In genomic region chr2:138536302-138536701, GRCh38 we compare ENCODE assay signal across 10 cellular contexts. TPM values are rescaled to one million over a fixed set of nuclear protein-coding genes. Genes with fewer than 3 reads are reported as not detected.
DNase-seq lines count a peak whose midpoint lies in the region; ATAC-seq, FAIRE-seq and TF ChIP-seq lines count a peak whose summit lies in the region.
"Had no signal": no experiment of that assay in that cellular context is flagged by ENCODE, and none has a peak within 500 bp of the region (broad histone marks: within the 10 kb centered on the region; RNA-seq: fewer than 3 reads in every experiment).

No MANE protein-coding gene starts in this region.

- H3K36me3 Mint-ChIP-seq in CD8-positive, alpha-beta T cell = peaks cover 51% of the 10 kb centered on the region

- no peaks in the 10 kb centered on the region for H4K20me1 ChIP-seq in HepG2 (ENCODE audit: insufficient read depth, low read length)
- no peaks in the 10 kb centered on the region for H4K20me1 ChIP-seq in hepatocyte (ENCODE audit: insufficient read depth, poor library complexity, severe bottlenecking)

- H3K4me2 ChIP-seq in HepG2 (ENCODE audit: low read depth, low read length) = no peak overlapping the region
- no peak overlapping the region for H3K4me2 ChIP-seq in hepatocyte

- H3K27me3 ChIP-seq in HepG2 (ENCODE audit: control insufficient read depth in 1 of 2, insufficient read depth in 2 of 2, low read length in 2 of 2) (no peaks in the 10 kb centered on the region), right lobe of liver (no peaks in the 10 kb centered on the region), hepatocyte (no peaks in the 10 kb centered on the region)
- no peaks in the 10 kb centered on the region for H3K27me3 ChIP-seq in CD8-positive, alpha-beta T cell (ENCODE audit: insufficient read depth, low read length)

- ATAC-seq in HepG2 = no peak
- ATAC-seq in right lobe of liver = no peak
- ATAC-seq in HG03045 (IDR thresholded peaks at IDR 0.05; ENCODE audit: unreplicated experiment) = peak; percentile 89
- no peak for ATAC-seq in CD8-positive, alpha-beta T cell

- no peak for TF ChIP-seq RAD21 in HepG2 (CRISPR knock-in tag; IDR thresholded peaks at IDR 0.05)

- H3K4me1 ChIP-seq in HepG2 (ENCODE audit: insufficient read depth, low read length) = peaks cover 6% of the 10 kb centered on the region; the same call in 1 of the 2 replicates
- H3K4me1 ChIP-seq in right lobe of liver = no peaks in the 10 kb centered on the region
- H3K4me1 ChIP-seq in CD8-positive, alpha-beta T cell (ENCODE audit: insufficient read depth, low read length) = no peaks in the 10 kb centered on the region
- peaks cover 4% of the 10 kb centered on the region for H3K4me1 ChIP-seq in hepatocyte (ENCODE audit: insufficient read depth)

- no peak for DNase-seq in HepG2 (ENCODE audit: low spot score)
- no peak for DNase-seq in right lobe of liver
- peak; percentile 51 for DNase-seq in astrocyte of the cerebellum (ENCODE audit: low read depth)
- DNase-seq in RKO (ENCODE audit: low spot score) = no peak
- no peak for DNase-seq in CD8-positive, alpha-beta T cell
- DNase-seq in hepatocyte (ENCODE audit: low spot score) = no peak
- no peak for DNase-seq in UCSD-AML1 (lab: John Stamatoyannopoulos, UW; ENCODE audit: unreplicated experiment)

- H3K4me3 Mint-ChIP-seq in CD8-positive, alpha-beta T cell = no peak overlapping the region
- H3K4me3 Mint-ChIP-seq: stimulated activated naive CD8-positive, alpha-beta T cell treated with anti-CD3 and anti-CD28 coated beads, Interleukin-15, Interleukin-2, amounts not matched to agents 100 ng/mL and 50 ng/mL, for 24 hours had no signal

- POLR2A ChIA-PET in HepG2 (lab: Yijun Ruan, JAX) = no interaction called here
- POLR2A ChIA-PET in CD8-positive, alpha-beta T cell (lab: Charles Lee) = no interaction called here

- in situ Hi-C loops in HepG2 (cut with HindIII; ENCODE audit: extremely low pct_ligation_motif_present, low pct_unique_long_range_greater_than_20kb) = no loop called here
- in situ Hi-C loops in astrocyte of the cerebellum (cut with HindIII; ENCODE audit: low sequenced_read_pairs) = no loop called here

- no peak overlapping the region for H3K27ac Mint-ChIP-seq in CD8-positive, alpha-beta T cell

- no peaks in the 10 kb centered on the region for H3K27me3 Mint-ChIP-seq in CD8-positive, alpha-beta T cell (ENCODE audit: low read depth)
- H3K27me3 Mint-ChIP-seq: stimulated activated naive CD8-positive, alpha-beta T cell treated with anti-CD3 and anti-CD28 coated beads, Interleukin-15, Interleukin-2, amounts not matched to agents 100 ng/mL and 50 ng/mL, for 24 hours had no signal

- H3K4me3 ChIP-seq in HepG2 (replicated peaks in 1 of 3; ENCODE audit: insufficient read depth in 1 of 3, low read depth in 2 of 3, low read length in 3 of 3) (no peak overlapping the region), right lobe of liver (no peak overlapping the region), astrocyte of the cerebellum (ENCODE audit: low read depth, low read length) (no peak overlapping the region), hepatocyte (no peak overlapping the region)
- no peak overlapping the region for H3K4me3 ChIP-seq in CD8-positive, alpha-beta T cell (ENCODE audit: low read depth, low read length)

- H3K9me3 Mint-ChIP-seq in CD8-positive, alpha-beta T cell = peaks cover 18% of the 10 kb centered on the region

- no peaks in the 10 kb centered on the region for H3K9me2 ChIP-seq in hepatocyte (replicated peaks; ENCODE audit: insufficient read depth)

- peaks cover 5% of the 10 kb centered on the region; the same call in 1 of the 2 replicates for H3K9me3 ChIP-seq in HepG2 (ENCODE audit: low read length)
- no peaks in the 10 kb centered on the region for H3K9me3 ChIP-seq in right lobe of liver
- no peaks in the 10 kb centered on the region for H3K9me3 ChIP-seq in CD8-positive, alpha-beta T cell (ENCODE audit: low read length)
- H3K9me3 ChIP-seq in hepatocyte (ENCODE audit: low read depth) = no peaks in the 10 kb centered on the region

- H3K79me2 ChIP-seq in HepG2 (ENCODE audit: insufficient read depth, low read length) = peaks cover 73% of the 10 kb centered on the region
- peaks cover 79% of the 10 kb centered on the region for H3K79me2 ChIP-seq in hepatocyte

- CTCF ChIA-PET in HepG2 (lab: Yijun Ruan, JAX; ENCODE audit: low intra/inter-chr PET ratio, low total read pairs) = no interaction called here
- CTCF ChIA-PET in CD8-positive, alpha-beta T cell (lab: Charles Lee) = no interaction called here

- H3K27ac ChIP-seq in HepG2 (ENCODE audit: extremely low read length, insufficient read depth, low read length) = no peak overlapping the region
- no peak overlapping the region for H3K27ac ChIP-seq in right lobe of liver
- no peak overlapping the region for H3K27ac ChIP-seq in CD8-positive, alpha-beta T cell (ENCODE audit: low read depth, low read length)
- H3K27ac ChIP-seq in hepatocyte = no peak overlapping the region
- H3K27ac ChIP-seq: C4-2B had no signal

- no peak overlapping the region for H2AFZ ChIP-seq in HepG2 (ENCODE audit: low read length)
- H2AFZ ChIP-seq in hepatocyte = no peak overlapping the region

- BruUV-seq in HepG2 (replicated peaks; lab: Mats Ljungman, UMichigan) = no TSS peak

- H3K9ac ChIP-seq in HepG2 (ENCODE audit: insufficient read depth, low read depth, low read length) = no peak overlapping the region

- WGBS in HepG2 (ENCODE audit: low lambda C conversion rate) = 96% methylated on average over 2 of the region's 2 CpGs
- 90% methylated on average over 2 of the region's 2 CpGs for WGBS in right lobe of liver (ENCODE audit: insufficient coverage, low coverage, low lambda C conversion rate, missing lambda C conversion rate)
- 66% methylated on average over 2 of the region's 2 CpGs for WGBS in hepatocyte (ENCODE audit: low lambda C conversion rate, missing lambda C conversion rate)

- no peak for FAIRE-seq in HepG2 (lab: Jason Lieb, UNC)

- TF ChIP-seq POLR2A in HepG2 (IDR thresholded peaks at IDR 0.05; ENCODE audit: insufficient read depth in 1 of 2, low read depth in 2 of 2, low read length in 2 of 2) (no peak), right lobe of liver (IDR thresholded peaks at IDR 0.05) (no peak)

- intact Hi-C loops in HepG2 (cut with micrococcal nuclease; ENCODE audit: unreplicated experiment) = no loop called here
- intact Hi-C loops in right lobe of liver (cut with DNase I) = no loop called here
- intact Hi-C loops in CD8-positive, alpha-beta T cell (cut with DNase I, micrococcal nuclease) = no loop called here

- no peak for TF ChIP-seq EP300 in HepG2 (IDR thresholded peaks at IDR 0.05; ENCODE audit: low read depth in 2 of 2, low read length in 2 of 2)
- no peak for TF ChIP-seq EP300 in HepG2 (CRISPR knock-in tag; IDR thresholded peaks at IDR 0.05; ENCODE audit: borderline replicate concordance)

- H3K36me3 ChIP-seq in HepG2 (replicated peaks in 1 of 2; ENCODE audit: control insufficient read depth in 1 of 2, insufficient read depth in 2 of 2, low read length in 2 of 2) = peaks cover 0 to 10% of the 10 kb centered on the region in 2 experiments; a peak in 2 of 5 replicates
- H3K36me3 ChIP-seq in right lobe of liver = no peaks in the 10 kb centered on the region
- peaks cover 3% of the 10 kb centered on the region for H3K36me3 ChIP-seq in CD8-positive, alpha-beta T cell (ENCODE audit: insufficient read depth, low read length)
- H3K36me3 ChIP-seq in hepatocyte (replicated peaks; ENCODE audit: insufficient read depth, low read depth) = no peaks in the 10 kb centered on the region

- H3K4me1 Mint-ChIP-seq in CD8-positive, alpha-beta T cell (ENCODE audit: low read depth) = peaks cover 17% of the 10 kb centered on the region

- no peak for TF ChIP-seq CTCF in HepG2 (CRISPR knock-in tag; IDR thresholded peaks at IDR 0.05)
- no peak for TF ChIP-seq CTCF in right lobe of liver (IDR thresholded peaks at IDR 0.05)
- no peak for TF ChIP-seq CTCF in astrocyte of the cerebellum (IDR thresholded peaks at IDR 0.05; ENCODE audit: low read depth, low read length, missing control alignments)
- no peak for TF ChIP-seq CTCF in CD8-positive, alpha-beta T cell (IDR thresholded peaks at IDR 0.05)
- TF ChIP-seq CTCF in hepatocyte (IDR thresholded peaks at IDR 0.05; ENCODE audit: poor library complexity) = no peak

TF ChIP-seq in HepG2, 621 proteins besides CTCF, POLR2A, EP300 and RAD21:
- TF ChIP-seq MAFF (IDR thresholded peaks at IDR 0.05; ENCODE audit: low read depth, low read length) (0 out of 2 replicates have a peak, but pooled peaks have one; percentile 20), ADNP (CRISPR knock-in tag; IDR thresholded peaks at IDR 0.05) (no peak), ZNF850 (CRISPR knock-in tag; conservative IDR thresholded peaks at IDR 0.05) (no peak), MAFK (conservative IDR thresholded peaks at IDR 0.05 in 1 of 2, IDR thresholded peaks at IDR 0.05 in 1 of 2; ENCODE audit: low read length in 2 of 2) (peak in 1 of 2 experiments; percentile 51; a peak in 2 of 4 replicates)

RNA-seq across cellular contexts. Expression of gene SPOPL, which starts 34.7 kb away (rescaled TPM):
- total RNA-seq in HepG2 (2016; rRNA removed; fragmentation: Illumina TruSeq; extraction: Trizol) (51.6 and 68.8 TPM in 2 replicates), right lobe of liver (10 to 100 TPM; 10.6 to 14.8 (median 12.3) TPM), hepatocyte (28.0 and 37.0 TPM in 2 replicates)
- 10.0 and 11.5 TPM in 2 replicates for total RNA-seq in HepG2 (2016; cell fraction: cytosol; rRNA removed; fragmentation: Illumina TruSeq; extraction: Trizol; ENCODE audit: low read depth)
- total RNA-seq in HepG2 (2016; cell fraction: insoluble cytoplasmic fraction; rRNA removed; fragmentation: Illumina TruSeq; extraction: Trizol) = 47.5 and 62.1 TPM in 2 replicates
- total RNA-seq in HepG2 (2016; cell fraction: membrane; rRNA removed; fragmentation: Illumina TruSeq; extraction: Trizol) = 48.3 and 49.1 TPM in 2 replicates
- total RNA-seq in HepG2 (2016; cell fraction: nucleus; rRNA removed; fragmentation: Illumina TruSeq; extraction: Trizol) = 43.8 and 44.8 TPM in 2 replicates
- polyA plus RNA-seq in HepG2 (2011; rRNA removed) (11.0 and 12.6 TPM in 2 replicates), hepatocyte (6.1 and 6.7 TPM in 2 replicates)
- polyA plus RNA-seq in HepG2 (2011; cell fraction: cytosol; rRNA removed) = 6.4 and 7.3 TPM in 2 replicates
- polyA plus RNA-seq in HepG2 (2011; cell fraction: nucleus; rRNA removed) = 11.9 and 15.1 TPM in 2 replicates
- 18.9 and 24.1 TPM in 2 replicates for polyA plus RNA-seq in HepG2 (2012)
- polyA plus RNA-seq in HepG2 (2016; cell fraction: cytosol; fragmentation: Illumina TruSeq; extraction: Trizol; ENCODE audit: low read depth) = 4.1 and 6.0 TPM in 2 replicates
- polyA plus RNA-seq in HepG2 (2016; cell fraction: insoluble cytoplasmic fraction; fragmentation: Illumina TruSeq; extraction: Trizol; ENCODE audit: low read depth) = 33.9 and 34.3 TPM in 2 replicates
- 18.7 and 19.9 TPM in 2 replicates for polyA plus RNA-seq in HepG2 (2016; cell fraction: membrane; fragmentation: Illumina TruSeq; extraction: Trizol; ENCODE audit: low read depth)
- 16.2 and 18.6 TPM in 2 replicates for polyA plus RNA-seq in HepG2 (2016; cell fraction: nucleus; fragmentation: Illumina TruSeq; extraction: Trizol; ENCODE audit: insufficient read depth, low read depth)
- polyA minus RNA-seq in HepG2 (2011; rRNA and poly(A)+ RNA removed; ENCODE audit: low replicate concordance) = 4.7 and 17.9 TPM in 2 replicates
- 17.1 and 17.5 TPM in 2 replicates for polyA minus RNA-seq in HepG2 (2011; cell fraction: cytosol; rRNA and poly(A)+ RNA removed)
- polyA minus RNA-seq in HepG2 (2011; cell fraction: nucleus; rRNA and poly(A)+ RNA removed) = 74.5 and 98.8 TPM in 2 replicates
- 10 to 100 TPM; 14.2 to 15.7 TPM for total RNA-seq in CD8-positive, alpha-beta T cell
